Comparison of ENCODE assay signal across 13 cellular contexts in the genomic region with DNA sequence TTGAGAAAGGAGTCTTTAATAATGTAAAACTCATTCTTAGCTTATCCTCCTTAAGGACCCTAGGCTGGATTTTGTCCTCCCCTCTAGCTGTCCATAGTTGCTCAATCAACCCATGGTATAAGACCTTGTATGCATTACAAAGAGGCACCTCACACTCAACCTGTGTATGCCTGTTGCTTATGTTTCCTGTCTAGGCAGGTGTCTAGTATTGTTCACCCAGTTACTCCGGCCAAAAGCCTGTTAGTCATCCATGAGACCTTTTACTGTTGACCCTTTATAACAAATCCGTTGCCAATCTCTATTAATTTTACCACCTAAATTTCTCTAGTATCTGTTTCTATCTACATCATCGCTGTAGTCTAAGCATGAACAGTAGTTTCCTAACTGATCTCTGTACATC. TPM values are rescaled to one million over a fixed set of nuclear protein-coding genes. Genes with fewer than 3 reads are reported as not detected.
DNase-seq lines count a peak whose midpoint lies in the region; ATAC-seq and TF ChIP-seq lines count a peak whose summit lies in the region.
"Had no signal": no experiment of that assay in that cellular context is flagged by ENCODE, and none has a peak within 500 bp of the region (broad histone marks: within the 10 kb centered on the region; RNA-seq: fewer than 3 reads in every experiment).

No MANE protein-coding gene starts in this region.

- H3K36me3 ChIP-seq in naive thymus-derived CD4-positive, alpha-beta T cell (ENCODE audit: control insufficient read depth in 2 of 3, insufficient read depth in 3 of 3, low read length in 3 of 3) = no peaks in the 10 kb centered on the region

- peak overlapping the region in 2 of 9 donors; percentile 2 to 9 for H3K27ac Mint-ChIP-seq in naive thymus-derived CD4-positive, alpha-beta T cell

- peak overlapping the region; percentile 33 for H3K27ac ChIP-seq in epithelial cell of prostate
- H3K27ac ChIP-seq in naive thymus-derived CD4-positive, alpha-beta T cell (ENCODE audit: low read depth, low read length) = no peak overlapping the region
- H3K27ac ChIP-seq: SK-N-MC had no signal

- no peaks in the 10 kb centered on the region for H3K27me3 Mint-ChIP-seq in naive thymus-derived CD4-positive, alpha-beta T cell

- no peak overlapping the region for H3K4me3 Mint-ChIP-seq in naive thymus-derived CD4-positive, alpha-beta T cell

- intact Hi-C loops in naive thymus-derived CD4-positive, alpha-beta T cell (cut with micrococcal nuclease) = loop anchor here in 1 of 2 donors (10.0 kb wide), 1 partner anchor 833 kb away; a partner anchor contains a TSS

- H3K9me3 Mint-ChIP-seq in naive thymus-derived CD4-positive, alpha-beta T cell = peaks cover 0 to 5% (median 0%) of the 10 kb centered on the region in 11 donors

- no peak overlapping the region for H3K4me3 ChIP-seq in naive thymus-derived CD4-positive, alpha-beta T cell (ENCODE audit: low read length)
- H3K4me3 ChIP-seq: SK-N-MC had no signal

- TF ChIP-seq POLR2A in GM18505 (IDR thresholded peaks at IDR 0.05; ENCODE audit: borderline replicate concordance, extremely low read depth, insufficient read depth, insufficient read length) = no peak

- POLR2A ChIA-PET in naive thymus-derived CD4-positive, alpha-beta T cell (lab: Charles Lee) = interaction anchor here (0.8 kb wide), 1 partner anchor 11 kb away, joined by 3 read pairs; no protein-coding TSS in a partner anchor

- DNase-seq in epithelial cell of prostate (ENCODE audit: low read depth, low spot score) = peak; percentile 50
- DNase-seq in superior temporal gyrus (ENCODE audit: extremely low spot score) = no peak
- DNase-seq in NCI-H2081 treated with DMSO at 0.1 percent for 48 hours (lab: John Stamatoyannopoulos, UW) = no peak
- DNase-seq in midbrain (lab: John Stamatoyannopoulos, UW) = no peak
- DNase-seq in naive thymus-derived CD4-positive, alpha-beta T cell = no peak
- DNase-seq: Caco-2, HCEC 1CT, NCI-H1092 treated with DMSO at 0.1 percent for 48 hours, occipital lobe had no signal

- no peaks in the 10 kb centered on the region for H3K9me3 ChIP-seq in naive thymus-derived CD4-positive, alpha-beta T cell (ENCODE audit: control insufficient read depth in 2 of 3, low read length in 3 of 3)
- H3K9me3 ChIP-seq: Caco-2 had no signal

- no peaks in the 10 kb centered on the region for H3K27me3 ChIP-seq in naive thymus-derived CD4-positive, alpha-beta T cell (ENCODE audit: control insufficient read depth in 2 of 2, insufficient read depth in 2 of 2, low read length in 2 of 2)

- ATAC-seq in GM18505 (IDR thresholded peaks at IDR 0.05; ENCODE audit: unreplicated experiment) (peak; percentile 35), GM21447 (IDR thresholded peaks at IDR 0.05; ENCODE audit: unreplicated experiment) (peak; percentile 34), HG03354 (IDR thresholded peaks at IDR 0.05; ENCODE audit: poor library complexity, severe bottlenecking, unreplicated experiment) (peak; percentile 36)
- no peak for ATAC-seq in naive thymus-derived CD4-positive, alpha-beta T cell

- CTCF ChIA-PET in naive thymus-derived CD4-positive, alpha-beta T cell (lab: Charles Lee) = no interaction called here

- peaks cover 38 to 78% (median 66%) of the 10 kb centered on the region in 7 donors for H3K4me1 Mint-ChIP-seq in naive thymus-derived CD4-positive, alpha-beta T cell

- peaks cover 4 to 32% (median 16%) of the 10 kb centered on the region in 5 donors for H3K36me3 Mint-ChIP-seq in naive thymus-derived CD4-positive, alpha-beta T cell

- peaks cover 15 to 18% of the 10 kb centered on the region in 2 donors for H3K4me1 ChIP-seq in naive thymus-derived CD4-positive, alpha-beta T cell (ENCODE audit: control insufficient read depth in 2 of 2, insufficient read depth in 2 of 2, low read length in 2 of 2)

RNA-seq across cellular contexts. Expression of a gene that starts 3.7 kb away (rescaled TPM):
- 10 to 100 TPM; 12.2 to 24.1 (median 20.4) TPM for total RNA-seq in naive thymus-derived CD4-positive, alpha-beta T cell
- 10 to 100 TPM; 21.9 to 33.0 TPM for polyA plus RNA-seq in naive thymus-derived CD4-positive, alpha-beta T cell
